ENCODE assay signal across 8 cellular contexts in genomic region chr20:16229813-16230212, GRCh38.
"Had no signal": no experiment of that assay in that cellular context is flagged by ENCODE, and none has a peak within 500 bp of the region (broad histone marks: within the 10 kb centered on the region; RNA-seq: fewer than 3 reads in every experiment).

No MANE protein-coding gene starts in this region.

- H3K27ac ChIP-seq: GM23248, HL-60 had no signal

- H3K9ac ChIP-seq: GM23248 had no signal

- H3K4me3 ChIP-seq: GM23248 had no signal

- FAIRE-seq: H1, H54, HepG2 had no signal

- H2AFZ ChIP-seq: GM23248 had no signal

- ATAC-seq: HepG2 had no signal

- DNase-seq: GM23248, H9, HCEC 1CT, KG1 had no signal
